Comparison of ENCODE assay signal across 15 cellular contexts in genomic region chr9:20550326-20550725, GRCh38.
"Had no signal": no experiment of that assay in that cellular context is flagged by ENCODE, and none has a peak within 500 bp of the region (broad histone marks: within the 10 kb centered on the region; RNA-seq: fewer than 3 reads in every experiment).

No MANE protein-coding gene starts in this region.

- H3K36me3 Mint-ChIP-seq: natural killer cell treated with Interleukin-12 subunit alpha and Interleukin-12 subunit beta and Interleukin-15 and Interleukin-18, amount 100 ng/mL, for 72 hours had no signal

- H3K4me3 Mint-ChIP-seq: activated CD4-positive, alpha-beta T cell treated with anti-CD3 and anti-CD28 coated beads for 36 hours; activated naive CD4-positive, alpha-beta T cell treated with anti-CD3 and anti-CD28 coated beads, Interleukin-2, amount 10 ng/mL, durations not matched to agents 7 days and 5 days; activated T-helper 17 cell treated with anti-CD3 and anti-CD28 coated beads, Interleukin-2, amount 50 U/mL, for 72 hours; brain; dendritic cell treated with granulocyte-macrophage colony-stimulating factor and Interleukin-4, amounts not matched to agents 40 ng/mL and 50 ng/mL, for 4 days; effector memory CD8-positive, alpha-beta T cell; natural killer cell treated with Interleukin-12 subunit alpha and Interleukin-12 subunit beta and Interleukin-15 and Interleukin-18, amount 100 ng/mL, for 72 hours; stimulated activated naive CD8-positive, alpha-beta T cell treated with anti-CD3 and anti-CD28 coated beads, Interleukin-15, Interleukin-2, amounts not matched to agents 100 ng/mL and 50 ng/mL, for 24 hours had no signal

- DNase-seq: activated CD4-positive, alpha-beta T cell treated with anti-CD3 and anti-CD28 coated beads for 36 hours; activated naive CD4-positive, alpha-beta T cell treated with anti-CD3 and anti-CD28 coated beads, Interleukin-2, amount 10 ng/mL, durations not matched to agents 7 days and 5 days; effector memory CD8-positive, alpha-beta T cell; glutamatergic neuron; sigmoid colon; stimulated activated CD4-positive, alpha-beta T cell treated with anti-CD3 and anti-CD28 coated beads, Interleukin-4, amount 100 ng/mL, for 1 hour; stimulated activated CD8-positive, alpha-beta memory T cell treated with anti-CD3 and anti-CD28 coated beads, Interleukin-4, amount 100 ng/mL, for 48 hours; T1000; WERI-Rb-1 had no signal

- H3K27ac ChIP-seq: sigmoid colon, WERI-Rb-1 had no signal

- H3K4me3 ChIP-seq: sigmoid colon had no signal

- H3K27me3 Mint-ChIP-seq: activated CD4-positive, alpha-beta T cell treated with anti-CD3 and anti-CD28 coated beads for 36 hours; activated naive CD4-positive, alpha-beta T cell treated with anti-CD3 and anti-CD28 coated beads, Interleukin-2, amount 10 ng/mL, durations not matched to agents 7 days and 5 days; activated T-helper 17 cell treated with anti-CD3 and anti-CD28 coated beads, Interleukin-2, amount 50 U/mL, for 72 hours; brain; dendritic cell treated with granulocyte-macrophage colony-stimulating factor and Interleukin-4, amounts not matched to agents 40 ng/mL and 50 ng/mL, for 4 days; effector memory CD8-positive, alpha-beta T cell; natural killer cell treated with Interleukin-12 subunit alpha and Interleukin-12 subunit beta and Interleukin-15 and Interleukin-18, amount 100 ng/mL, for 72 hours; stimulated activated naive CD8-positive, alpha-beta T cell treated with anti-CD3 and anti-CD28 coated beads, Interleukin-15, Interleukin-2, amounts not matched to agents 100 ng/mL and 50 ng/mL, for 24 hours had no signal

- ATAC-seq: activated CD4-positive, alpha-beta T cell treated with anti-CD3 and anti-CD28 coated beads for 36 hours; activated T-helper 17 cell treated with anti-CD3 and anti-CD28 coated beads, Interleukin-2, amount 50 U/mL, for 72 hours; effector memory CD8-positive, alpha-beta T cell; left lobe of liver; natural killer cell treated with Interleukin-12 subunit alpha and Interleukin-12 subunit beta and Interleukin-15 and Interleukin-18, amount 100 ng/mL, for 72 hours had no signal

- H3K27ac Mint-ChIP-seq: activated CD4-positive, alpha-beta T cell treated with anti-CD3 and anti-CD28 coated beads for 36 hours; activated naive CD4-positive, alpha-beta T cell treated with anti-CD3 and anti-CD28 coated beads, Interleukin-2, amount 10 ng/mL, durations not matched to agents 7 days and 5 days; activated T-helper 17 cell treated with anti-CD3 and anti-CD28 coated beads, Interleukin-2, amount 50 U/mL, for 72 hours; dendritic cell treated with granulocyte-macrophage colony-stimulating factor and Interleukin-4, amounts not matched to agents 40 ng/mL and 50 ng/mL, for 4 days; effector memory CD8-positive, alpha-beta T cell; natural killer cell treated with Interleukin-12 subunit alpha and Interleukin-12 subunit beta and Interleukin-15 and Interleukin-18, amount 100 ng/mL, for 72 hours; stimulated activated naive CD8-positive, alpha-beta T cell treated with anti-CD3 and anti-CD28 coated beads, Interleukin-15, Interleukin-2, amounts not matched to agents 100 ng/mL and 50 ng/mL, for 24 hours had no signal

- H3K9me3 Mint-ChIP-seq: activated naive CD4-positive, alpha-beta T cell treated with anti-CD3 and anti-CD28 coated beads, Interleukin-2, amount 10 ng/mL, durations not matched to agents 7 days and 5 days; activated T-helper 17 cell treated with anti-CD3 and anti-CD28 coated beads, Interleukin-2, amount 50 U/mL, for 72 hours; dendritic cell treated with granulocyte-macrophage colony-stimulating factor and Interleukin-4, amounts not matched to agents 40 ng/mL and 50 ng/mL, for 4 days; effector memory CD8-positive, alpha-beta T cell; natural killer cell treated with Interleukin-12 subunit alpha and Interleukin-12 subunit beta and Interleukin-15 and Interleukin-18, amount 100 ng/mL, for 72 hours; stimulated activated naive CD8-positive, alpha-beta T cell treated with anti-CD3 and anti-CD28 coated beads, Interleukin-15, Interleukin-2, amounts not matched to agents 100 ng/mL and 50 ng/mL, for 24 hours had no signal

- H3K9me3 ChIP-seq: sigmoid colon had no signal

- H3K27me3 ChIP-seq: sigmoid colon had no signal

- H3K36me3 ChIP-seq: sigmoid colon, WERI-Rb-1 had no signal
